2 cellular contexts compared by ENCODE assay signal in the genomic region with DNA sequence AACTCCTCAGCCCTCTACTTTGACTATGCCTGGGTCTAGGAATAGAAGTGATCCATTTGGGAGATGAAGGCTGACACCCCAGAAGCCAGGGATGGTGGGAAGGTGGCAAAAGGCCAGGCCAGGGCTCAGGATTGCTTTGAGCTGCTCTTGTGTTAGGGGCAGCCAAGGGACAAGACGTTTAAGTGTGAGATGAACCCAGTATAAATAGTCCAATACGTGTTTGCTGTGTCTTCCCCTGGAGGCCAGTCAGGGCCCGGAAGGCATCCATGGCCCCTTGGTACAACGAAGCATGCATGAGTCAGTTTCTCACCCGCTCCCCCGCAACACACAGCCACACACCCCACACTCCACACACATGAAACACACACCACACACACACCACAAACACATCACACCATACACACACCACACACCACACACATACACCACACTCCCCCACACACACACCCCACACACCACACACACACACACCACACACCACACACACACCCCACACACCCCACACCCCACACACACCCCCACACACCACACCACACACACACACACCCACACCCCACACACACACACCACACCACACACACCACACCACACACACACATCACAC.
TF ChIP-seq lines count a peak whose summit lies in the region.

No MANE protein-coding gene starts in this region.

TF ChIP-seq in HepG2, 621 proteins besides CTCF, POLR2A, EP300 and RAD21:
- TF ChIP-seq, protein P1, sequence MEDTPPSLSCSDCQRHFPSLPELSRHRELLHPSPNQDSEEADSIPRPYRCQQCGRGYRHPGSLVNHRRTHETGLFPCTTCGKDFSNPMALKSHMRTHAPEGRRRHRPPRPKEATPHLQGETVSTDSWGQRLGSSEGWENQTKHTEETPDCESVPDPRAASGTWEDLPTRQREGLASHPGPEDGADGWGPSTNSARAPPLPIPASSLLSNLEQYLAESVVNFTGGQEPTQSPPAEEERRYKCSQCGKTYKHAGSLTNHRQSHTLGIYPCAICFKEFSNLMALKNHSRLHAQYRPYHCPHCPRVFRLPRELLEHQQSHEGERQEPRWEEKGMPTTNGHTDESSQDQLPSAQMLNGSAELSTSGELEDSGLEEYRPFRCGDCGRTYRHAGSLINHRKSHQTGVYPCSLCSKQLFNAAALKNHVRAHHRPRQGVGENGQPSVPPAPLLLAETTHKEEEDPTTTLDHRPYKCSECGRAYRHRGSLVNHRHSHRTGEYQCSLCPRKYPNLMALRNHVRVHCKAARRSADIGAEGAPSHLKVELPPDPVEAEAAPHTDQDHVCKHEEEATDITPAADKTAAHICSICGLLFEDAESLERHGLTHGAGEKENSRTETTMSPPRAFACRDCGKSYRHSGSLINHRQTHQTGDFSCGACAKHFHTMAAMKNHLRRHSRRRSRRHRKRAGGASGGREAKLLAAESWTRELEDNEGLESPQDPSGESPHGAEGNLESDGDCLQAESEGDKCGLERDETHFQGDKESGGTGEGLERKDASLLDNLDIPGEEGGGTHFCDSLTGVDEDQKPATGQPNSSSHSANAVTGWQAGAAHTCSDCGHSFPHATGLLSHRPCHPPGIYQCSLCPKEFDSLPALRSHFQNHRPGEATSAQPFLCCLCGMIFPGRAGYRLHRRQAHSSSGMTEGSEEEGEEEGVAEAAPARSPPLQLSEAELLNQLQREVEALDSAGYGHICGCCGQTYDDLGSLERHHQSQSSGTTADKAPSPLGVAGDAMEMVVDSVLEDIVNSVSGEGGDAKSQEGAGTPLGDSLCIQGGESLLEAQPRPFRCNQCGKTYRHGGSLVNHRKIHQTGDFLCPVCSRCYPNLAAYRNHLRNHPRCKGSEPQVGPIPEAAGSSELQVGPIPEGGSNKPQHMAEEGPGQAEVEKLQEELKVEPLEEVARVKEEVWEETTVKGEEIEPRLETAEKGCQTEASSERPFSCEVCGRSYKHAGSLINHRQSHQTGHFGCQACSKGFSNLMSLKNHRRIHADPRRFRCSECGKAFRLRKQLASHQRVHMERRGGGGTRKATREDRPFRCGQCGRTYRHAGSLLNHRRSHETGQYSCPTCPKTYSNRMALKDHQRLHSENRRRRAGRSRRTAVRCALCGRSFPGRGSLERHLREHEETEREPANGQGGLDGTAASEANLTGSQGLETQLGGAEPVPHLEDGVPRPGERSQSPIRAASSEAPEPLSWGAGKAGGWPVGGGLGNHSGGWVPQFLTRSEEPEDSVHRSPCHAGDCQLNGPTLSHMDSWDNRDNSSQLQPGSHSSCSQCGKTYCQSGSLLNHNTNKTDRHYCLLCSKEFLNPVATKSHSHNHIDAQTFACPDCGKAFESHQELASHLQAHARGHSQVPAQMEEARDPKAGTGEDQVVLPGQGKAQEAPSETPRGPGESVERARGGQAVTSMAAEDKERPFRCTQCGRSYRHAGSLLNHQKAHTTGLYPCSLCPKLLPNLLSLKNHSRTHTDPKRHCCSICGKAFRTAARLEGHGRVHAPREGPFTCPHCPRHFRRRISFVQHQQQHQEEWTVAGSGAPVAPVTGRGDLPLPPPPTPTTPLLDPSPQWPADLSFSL (CRISPR knock-in tag; IDR thresholded peaks at IDR 0.05), result peak; percentile 78
- no peak for TF ChIP-seq ARNTL (CRISPR knock-in tag; IDR thresholded peaks at IDR 0.05)
TF ChIP-seq in HepG2: peak in this region for 1.

TF ChIP-seq in H1, 55 proteins besides CTCF, POLR2A, EP300 and RAD21:
- TF ChIP-seq, protein P2, sequence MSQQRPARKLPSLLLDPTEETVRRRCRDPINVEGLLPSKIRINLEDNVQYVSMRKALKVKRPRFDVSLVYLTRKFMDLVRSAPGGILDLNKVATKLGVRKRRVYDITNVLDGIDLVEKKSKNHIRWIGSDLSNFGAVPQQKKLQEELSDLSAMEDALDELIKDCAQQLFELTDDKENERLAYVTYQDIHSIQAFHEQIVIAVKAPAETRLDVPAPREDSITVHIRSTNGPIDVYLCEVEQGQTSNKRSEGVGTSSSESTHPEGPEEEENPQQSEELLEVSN (IDR thresholded peaks at IDR 0.05), result no peak
- TF ChIP-seq SRF (IDR thresholded peaks at IDR 0.05; ENCODE audit: low read depth, low read length), result no peak
- TF ChIP-seq ASH2L (IDR thresholded peaks at IDR 0.05; ENCODE audit: low read length), result no peak
- TF ChIP-seq SP1 (IDR thresholded peaks at IDR 0.05; ENCODE audit: low read depth, low read length), result no peak
- TF ChIP-seq RFX5 (IDR thresholded peaks at IDR 0.05; ENCODE audit: borderline replicate concordance, low read depth, low read length), result no peak
- TF ChIP-seq GABPA (IDR thresholded peaks at IDR 0.05; ENCODE audit: borderline replicate concordance, insufficient read depth, low read length), result no peak
- TF ChIP-seq RXRA (IDR thresholded peaks at IDR 0.05; ENCODE audit: insufficient read depth, low read depth, low read length), result no peak
- TF ChIP-seq TAF1 (IDR thresholded peaks at IDR 0.05; ENCODE audit: low read depth, low read length), result no peak
- no peak for TF ChIP-seq YY1 (IDR thresholded peaks at IDR 0.05; ENCODE audit: low read depth, low read length)
- TF ChIP-seq SP2 (IDR thresholded peaks at IDR 0.05; ENCODE audit: low read length), result no peak
- no peak for TF ChIP-seq TBP (IDR thresholded peaks at IDR 0.05; ENCODE audit: low read depth, low read length)
- no peak for TF ChIP-seq NANOG (IDR thresholded peaks at IDR 0.05; ENCODE audit: insufficient read depth, low read depth, low read length, poor library complexity, severe bottlenecking)
- no peak for TF ChIP-seq JUND (IDR thresholded peaks at IDR 0.05; ENCODE audit: low read length)
- no peak for TF ChIP-seq GTF2F1 (IDR thresholded peaks at IDR 0.05; ENCODE audit: borderline replicate concordance, low read depth, low read length)
- TF ChIP-seq MAX (IDR thresholded peaks at IDR 0.05), result no peak
